ENCODE assay signal across 8 cellular contexts in the genomic region with DNA sequence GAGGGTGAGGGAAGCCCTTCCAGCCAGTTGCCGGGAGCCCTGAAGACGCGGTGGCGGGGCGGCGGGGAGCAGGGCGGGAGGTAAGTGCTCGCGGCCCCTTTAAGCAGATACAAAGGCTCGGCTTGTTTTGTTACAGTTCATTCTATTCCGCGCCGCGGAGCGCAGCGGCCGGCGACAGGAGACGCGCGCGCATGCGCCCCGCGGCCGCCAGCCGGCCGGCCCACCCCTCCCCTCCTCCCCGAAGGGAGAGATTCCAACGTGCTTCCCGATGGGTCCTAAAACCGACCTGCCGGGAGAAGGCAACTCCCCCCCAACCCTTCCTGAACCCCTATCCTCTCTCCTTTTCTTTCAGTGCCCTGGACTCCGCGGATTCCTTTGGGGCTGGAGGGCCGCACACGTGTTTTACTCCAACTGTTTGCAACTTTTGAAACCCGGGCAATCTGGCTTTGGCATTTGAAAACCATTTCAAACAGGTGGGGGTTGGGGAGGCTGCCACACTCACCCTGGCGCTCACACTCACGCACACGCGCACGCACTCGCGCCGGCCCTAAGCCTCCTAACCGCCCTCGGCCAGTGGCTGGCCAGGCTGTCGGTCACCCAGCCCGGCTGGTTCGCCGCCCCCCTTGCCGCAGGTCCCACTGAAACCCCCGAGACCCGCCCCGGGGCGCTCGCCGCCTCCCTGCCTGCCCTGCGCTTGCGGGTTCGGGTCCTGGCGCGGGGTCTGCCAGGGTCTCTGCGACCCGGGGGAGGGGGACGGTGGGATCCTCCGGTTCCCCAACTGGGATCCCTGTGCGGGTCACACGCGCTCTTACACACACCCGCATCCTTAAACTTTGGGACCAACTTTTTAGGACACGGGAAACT. TPM values are rescaled to one million over a fixed set of nuclear protein-coding genes. Genes with fewer than 3 reads are reported as not detected.
A peak's percentile ranks its signal among the peaks of the same experiment; 100 is the strongest.
DNase-seq lines count a peak whose midpoint lies in the region; ATAC-seq, FAIRE-seq and TF ChIP-seq lines count a peak whose summit lies in the region.

TSS of gene MAGI1 (minus strand) at position 193 of the 864 bp plus-strand sequence. CDS start 610 bp downstream, outside the sequence.

- peak within 1 kb of the TSS; percentile 67 for H3K27ac ChIP-seq in PC-3 (ENCODE audit: low read length)
- H3K27ac ChIP-seq in GM12878 (ENCODE audit: control insufficient read depth, insufficient read depth), result no peak within 1 kb of the TSS
- peak within 1 kb of the TSS; percentile 96 for H3K27ac ChIP-seq in hepatocyte
- peak within 1 kb of the TSS; percentile 95 for H3K27ac ChIP-seq in psoas muscle

- RAD21 ChIA-PET in GM12878 (lab: Charles Lee; ENCODE audit: unreplicated experiment), result no interaction called here

- intact Hi-C loops in PC-3 (cut with micrococcal nuclease) (loop anchor here (1.0 to 5.0 kb wide), 4 partner anchors 86 to 252 kb away; no protein-coding TSS in a partner anchor), GM12878 (cut with micrococcal nuclease; ENCODE audit: unreplicated experiment) (no loop called here), psoas muscle (cut with DNase I) (loop anchor here in 1 of 2 donors (5.0 kb wide), 4 partner anchors 72 to 252 kb away; no protein-coding TSS in a partner anchor)

- H3K36me3 ChIP-seq in PC-3 (ENCODE audit: low read depth, low read length) (no peaks in the 10 kb centered on the region), GM12878 (ENCODE audit: control insufficient read depth in 2 of 2, insufficient read depth in 2 of 2, low read length in 1 of 2) (no peaks in the 10 kb centered on the region), hepatocyte (replicated peaks; ENCODE audit: insufficient read depth, low read depth) (no peaks in the 10 kb centered on the region), psoas muscle (ENCODE audit: insufficient read depth in 1 of 2, low read depth in 1 of 2) (no peaks in the 10 kb centered on the region)

- FAIRE-seq in GM12878 (lab: Jason Lieb, UNC), result no peak

- in situ Hi-C loops in GM12878 (cut with MboI), result no loop called here

- H3K4me3 ChIP-seq in PC-3 (ENCODE audit: low read length) (peak within 1 kb of the TSS; percentile 84), GM12878 (peak within 1 kb of the TSS; percentile 72), hepatocyte (peak within 1 kb of the TSS; percentile 53), psoas muscle (peak within 1 kb of the TSS; percentile 75)

- no peak for TF ChIP-seq EP300 in GM12878 (IDR thresholded peaks at IDR 0.05; ENCODE audit: borderline replicate concordance in 1 of 2, control insufficient read depth in 1 of 2, low read depth in 2 of 2, low read length in 2 of 2)

- H3K9me3 ChIP-seq in PC-3 (ENCODE audit: low read length) (no peaks in the 10 kb centered on the region), GM12878 (replicated peaks; ENCODE audit: control insufficient read depth, insufficient read depth, low read length) (no peaks in the 10 kb centered on the region; the same call in 2 of the 3 replicates), hepatocyte (ENCODE audit: low read depth) (no peaks in the 10 kb centered on the region), psoas muscle (no peaks in the 10 kb centered on the region)

- CTCF ChIA-PET in PC-3 (lab: Charles Lee), result no interaction called here
- CTCF ChIA-PET in GM12878 (lab: Yijun Ruan, JAX), result no interaction called here

- no TSS peak for BruUV-seq in PC-3 (replicated peaks; lab: Mats Ljungman, UMichigan)
- no TSS peak for BruUV-seq in GM12878 (replicated peaks; lab: Mats Ljungman, UMichigan)

- ATAC-seq in GM21737 (IDR thresholded peaks at IDR 0.05; ENCODE audit: unreplicated experiment) (peak; percentile 64), PC-3 (peak; percentile 83), GM12878 (peak; percentile 89), psoas muscle (peak; percentile 93 to 94 (median 94))

- H2AFZ ChIP-seq in PC-3 (ENCODE audit: low read length), result peak within 1 kb of the TSS; percentile 98
- peak within 1 kb of the TSS; percentile 43 for H2AFZ ChIP-seq in GM12878 (ENCODE audit: control insufficient read depth, low read depth, low read length)
- peak within 1 kb of the TSS; percentile 95 for H2AFZ ChIP-seq in hepatocyte

- POLR2A ChIA-PET in PC-3 (lab: Charles Lee; ENCODE audit: unreplicated experiment) (no interaction called here), GM12878 (lab: Charles Lee) (no interaction called here)

- H3K9ac ChIP-seq in PC-3 (ENCODE audit: low read length) (peak within 1 kb of the TSS; percentile 78), GM12878 (ENCODE audit: control insufficient read depth, insufficient read depth, low read length) (no peak within 1 kb of the TSS; the same call in 1 of the 2 replicates)

- no peak for TF ChIP-seq RAD21 in GM12878 (IDR thresholded peaks at IDR 0.05; ENCODE audit: insufficient read depth, low read depth, low read length)

- peaks cover 41% of the 10 kb centered on the region for H3K79me2 ChIP-seq in PC-3 (ENCODE audit: low read length)
- no peaks in the 10 kb centered on the region for H3K79me2 ChIP-seq in GM12878 (ENCODE audit: control insufficient read depth, insufficient read depth, low read length)
- peaks cover 42% of the 10 kb centered on the region for H3K79me2 ChIP-seq in hepatocyte

- DNase-seq in ELR (ENCODE audit: low read depth) (peak; percentile 95), HuH-7.5 (ENCODE audit: low spot score) (peak; percentile 67), PC-3 (peak; percentile 85), GM12878 (ENCODE audit: low read depth, low spot score) (no peak), hepatocyte (ENCODE audit: low spot score) (peak; percentile 97), psoas muscle (peak; percentile 88 to 94), NK-92 (lab: John Stamatoyannopoulos, UW; ENCODE audit: unreplicated experiment) (no peak)

- no peaks in the 10 kb centered on the region for H3F3A ChIP-seq in PC-3 (ENCODE audit: low read length, unreplicated experiment)

- H3K9me2 ChIP-seq in PC-3 (replicated peaks; ENCODE audit: low read length), result no peaks in the 10 kb centered on the region
- H3K9me2 ChIP-seq in hepatocyte (replicated peaks; ENCODE audit: insufficient read depth), result no peaks in the 10 kb centered on the region

- WGBS in GM12878 (ENCODE audit: insufficient coverage, insufficient replicate concordance, low lambda C conversion rate, missing lambda C conversion rate), result 13% methylated on average over 64 of the region's 73 CpGs
- under 1% methylated on average over 48 of the region's 73 CpGs for WGBS in hepatocyte (ENCODE audit: low lambda C conversion rate, missing lambda C conversion rate)
- WGBS in psoas muscle, 3 donors, result 1% methylated on average over 56 to 73 of the region's 73 CpGs

- H4K20me1 ChIP-seq in PC-3 (ENCODE audit: low read length), result no peaks in the 10 kb centered on the region
- no peaks in the 10 kb centered on the region for H4K20me1 ChIP-seq in GM12878 (ENCODE audit: control insufficient read depth, insufficient read depth)
- H4K20me1 ChIP-seq in hepatocyte (ENCODE audit: insufficient read depth, poor library complexity, severe bottlenecking), result peaks cover 11% of the 10 kb centered on the region

- H3K27me3 ChIP-seq in PC-3 (ENCODE audit: low read length) (no peaks in the 10 kb centered on the region), GM12878 (replicated peaks in 1 of 2; ENCODE audit: control insufficient read depth in 2 of 2, insufficient read depth in 2 of 2, low read length in 1 of 2) (peaks cover 2 to 5% of the 10 kb centered on the region in 2 experiments; a peak in 3 of 4 replicates), hepatocyte (no peaks in the 10 kb centered on the region), psoas muscle (ENCODE audit: insufficient read depth in 3 of 3, low read length in 2 of 3) (no peaks in the 10 kb centered on the region)

- peaks cover 6% of the 10 kb centered on the region; the same call in 1 of the 2 replicates for H3K4me1 ChIP-seq in PC-3 (ENCODE audit: insufficient read depth, low read length)
- H3K4me1 ChIP-seq in GM12878 (ENCODE audit: control insufficient read depth, insufficient read depth, low read length), result no peaks in the 10 kb centered on the region
- H3K4me1 ChIP-seq in hepatocyte (ENCODE audit: insufficient read depth), result peaks cover 19% of the 10 kb centered on the region
- peaks cover 6% of the 10 kb centered on the region for H3K4me1 ChIP-seq in psoas muscle

- SMC1A ChIA-PET in GM12878 (lab: Charles Lee; ENCODE audit: uncharacterized antibody, unreplicated experiment), result no interaction called here

- TF ChIP-seq CTCF in PC-3 (conservative IDR thresholded peaks at IDR 0.05; ENCODE audit: low read depth, low read length) (no peak), GM12878 (IDR thresholded peaks at IDR 0.05 in 2 of 3, conservative IDR thresholded peaks at IDR 0.05 in 1 of 3; ENCODE audit: control insufficient read depth in 2 of 3, extremely low read depth in 1 of 3, insufficient read depth in 1 of 3, low read depth in 3 of 3, low read length in 3 of 3) (no peak), hepatocyte (IDR thresholded peaks at IDR 0.05; ENCODE audit: poor library complexity) (no peak), psoas muscle (IDR thresholded peaks at IDR 0.05) (no peak)

- H3K4me2 ChIP-seq in PC-3 (ENCODE audit: low read length), result peak within 1 kb of the TSS; percentile 90
- peak within 1 kb of the TSS; percentile 77 for H3K4me2 ChIP-seq in GM12878 (ENCODE audit: control insufficient read depth, insufficient read depth)
- peak within 1 kb of the TSS; percentile 88 for H3K4me2 ChIP-seq in hepatocyte

- no peak for TF ChIP-seq POLR2A in GM12878 (IDR thresholded peaks at IDR 0.05; ENCODE audit: low read depth, low read length)

RNA-seq across cellular contexts. Expression of gene MAGI1, which starts in this region (rescaled TPM):
- total RNA-seq in PC-3 (2014; rRNA removed) (8.9 and 12.7 TPM in 2 replicates), GM12878 (2014; rRNA removed) (0.51 and 0.54 TPM in 2 replicates), GM12878 (2014; rRNA removed; fragmentation: Illumina TruSeq; extraction: Trizol) (0.18 TPM in 2 replicates), GM12878 (2021) (0.40 and 0.49 TPM in 2 replicates), hepatocyte (43.5 and 47.8 TPM in 2 replicates), psoas muscle (1 to 10 TPM; 4.5 to 6.7 (median 6.2) TPM)
- total RNA-seq in GM12878 (2013; cell fraction: nucleolus; rRNA removed), result 46.7 and 50.7 TPM in 2 replicates
- 0.30 TPM for polyA plus RNA-seq in GM12878 (2011; ENCODE audit: low read depth)
- polyA plus RNA-seq in GM12878 (2011; rRNA removed) (2.6 and 3.3 TPM in 2 replicates), GM12878 (2014; fragmentation: Illumina TruSeq; extraction: Trizol) (0.19 and 0.22 TPM in 2 replicates), GM12878 (2014; fragmentation: Nextera tagmentation; extraction: Ambion mirVana) (under 1 TPM; 0.02 to 0.06 TPM), GM12878 (2014; rRNA removed) (0.16 and 0.44 TPM in 2 replicates), GM12878 (2016; fragmentation: Nextera tagmentation; extraction: Ambion mirVana) (under 1 TPM in 1 of 2 experiments, not detected in 1; 0.29 TPM), hepatocyte (25.8 and 26.2 TPM in 2 replicates), psoas muscle (1 to 10 TPM; 4.6 to 8.1 (median 7.7) TPM)
- polyA plus RNA-seq in GM12878 (2011; cell fraction: cytosol; rRNA removed), result 1.4 and 1.6 TPM in 2 replicates
- 3.5 and 3.9 TPM in 2 replicates for polyA plus RNA-seq in GM12878 (2011; cell fraction: nucleus; rRNA removed)
- polyA plus RNA-seq in GM12878 (2012), result 0.21 and 0.47 TPM in 2 replicates
- polyA minus RNA-seq in GM12878 (2011; rRNA and poly(A)+ RNA removed), result 4.6 and 10.3 TPM in 2 replicates
- polyA minus RNA-seq in GM12878 (2011; cell fraction: cytosol; rRNA and poly(A)+ RNA removed), result 2.3 TPM in 2 replicates
- polyA minus RNA-seq in GM12878 (2011; cell fraction: nucleus; rRNA and poly(A)+ RNA removed), result 3.9 and 7.5 TPM in 2 replicates

Comparison
In these comparisons a context has a peak if more than half of its experiments do, and no peak if none do; other contexts are left out.
1. DNase-seq: peak in ELR (single experiment), HuH-7.5 (single experiment), PC-3 (single experiment), hepatocyte (single experiment) and psoas muscle (2 of 2); none in GM12878 (single experiment) and NK-92 (single experiment).
2. H2AFZ ChIP-seq: peak in every context shown above with its lines; median percentile 98 in PC-3; 95 in hepatocyte; 43 in GM12878.
3. Peak in every context shown above with its lines, with median percentiles within 50 percentile points of each other: ATAC-seq, H3K4me2 ChIP-seq and H3K4me3 ChIP-seq.